Comparison of ENCODE assay signal across 7 cellular contexts in genomic region chr6:100986921-100987320, GRCh38.
"Had no signal": no experiment of that assay in that cellular context is flagged by ENCODE, and none has a peak within 500 bp of the region (broad histone marks: within the 10 kb centered on the region; RNA-seq: fewer than 3 reads in every experiment).

No MANE protein-coding gene starts in this region.

- H3K27me3 Mint-ChIP-seq: IgD-negative memory B cell had no signal

- H3K4me3 Mint-ChIP-seq: IgD-negative memory B cell had no signal

- H3K9me3 Mint-ChIP-seq: IgD-negative memory B cell had no signal

- H3K27ac Mint-ChIP-seq: IgD-negative memory B cell had no signal

- H3K27ac ChIP-seq: GM23248, HL-60 had no signal

- H3K4me3 ChIP-seq: GM23248 had no signal

- H2AFZ ChIP-seq: GM23248 had no signal

- H3K36me3 Mint-ChIP-seq: IgD-negative memory B cell had no signal

- H3K4me1 Mint-ChIP-seq: IgD-negative memory B cell had no signal

- ATAC-seq: HepG2 had no signal

- DNase-seq: GM23248, GOT3, H7, HCEC 1CT had no signal

- H3K9ac ChIP-seq: GM23248 had no signal
